Comparison of ENCODE assay signal across 33 cellular contexts in the genomic region with DNA sequence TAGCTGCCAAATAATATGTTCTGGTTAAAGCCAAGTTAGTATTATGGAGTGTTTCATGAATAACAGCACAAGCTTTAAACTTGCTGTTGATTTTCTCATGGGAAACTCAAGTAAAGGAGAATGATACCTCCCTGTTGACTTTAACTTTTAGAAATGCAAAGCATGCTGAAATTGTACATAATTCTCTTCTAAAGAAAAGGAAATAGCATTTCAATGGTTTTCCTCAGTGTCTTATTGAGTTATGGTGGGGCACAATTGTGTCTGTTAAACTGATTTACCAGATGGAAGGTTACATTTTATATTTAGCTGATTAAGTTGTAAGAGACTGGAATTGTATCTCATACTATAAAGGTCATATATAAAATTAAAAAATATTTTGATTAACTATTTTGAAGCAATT.
"Had no signal": no experiment of that assay in that cellular context is flagged by ENCODE, and none has a peak within 500 bp of the region (broad histone marks: within the 10 kb centered on the region; RNA-seq: fewer than 3 reads in every experiment).

No MANE protein-coding gene starts in this region.

- H3K9me3 Mint-ChIP-seq: activated CD4-positive, alpha-beta memory T cell treated with anti-CD3 and anti-CD28 coated beads, Interleukin-2, amount 10 ng/mL, durations not matched to agents 7 days and 5 days; activated CD4-positive, alpha-beta T cell treated with anti-CD3 and anti-CD28 coated beads, Interleukin-2, amount 10 ng/mL, durations not matched to agents 7 days and 5 days; activated T-cell treated with anti-CD3 and anti-CD28 coated beads, Interleukin-2, amount 50 U/mL, for 24 hours; activated T-helper 17 cell treated with anti-CD3 and anti-CD28 coated beads, Interleukin-2, amount 50 U/mL, for 72 hours; central memory CD8-positive, alpha-beta T cell; effector memory CD8-positive, alpha-beta T cell; T-helper 2 cell treated with Interferon-gamma antibody and Interleukin-4, amounts not matched to agents 5 μg/mL and 100 μg/mL, for 36 hours had no signal

- H3K9me3 ChIP-seq: esophagus muscularis mucosa, gastrocnemius medialis, heart left ventricle had no signal

- H3K4me3 ChIP-seq: esophagus muscularis mucosa, gastrocnemius medialis, heart left ventricle had no signal

- H3K27me3 ChIP-seq: brain microvascular endothelial cell, esophagus muscularis mucosa, foreskin keratinocyte, gastrocnemius medialis, heart left ventricle had no signal

- H3K27ac Mint-ChIP-seq: activated CD4-positive, alpha-beta memory T cell treated with anti-CD3 and anti-CD28 coated beads, Interleukin-2, amount 10 ng/mL, durations not matched to agents 7 days and 5 days; activated CD4-positive, alpha-beta T cell treated with anti-CD3 and anti-CD28 coated beads, Interleukin-2, amount 10 ng/mL, durations not matched to agents 7 days and 5 days; activated naive CD8-positive, alpha-beta T cell; activated T-cell treated with anti-CD3 and anti-CD28 coated beads, Interleukin-2, amount 50 U/mL, for 24 hours; activated T-helper 17 cell treated with anti-CD3 and anti-CD28 coated beads, Interleukin-2, amount 50 U/mL, for 72 hours; effector memory CD8-positive, alpha-beta T cell; T-helper 17 cell; T-helper 2 cell treated with Interferon-gamma antibody and Interleukin-4, amounts not matched to agents 5 μg/mL and 100 μg/mL, for 36 hours had no signal

- H3K36me3 ChIP-seq: brain microvascular endothelial cell, WERI-Rb-1 had no signal

- H3K4me1 ChIP-seq: esophagus muscularis mucosa, foreskin keratinocyte, gastrocnemius medialis had no signal

- H3K27ac ChIP-seq: brain microvascular endothelial cell, esophagus muscularis mucosa, foreskin keratinocyte, gastrocnemius medialis, heart left ventricle, WERI-Rb-1 had no signal

- H3K36me3 Mint-ChIP-seq: activated naive CD8-positive, alpha-beta T cell had no signal

- H3K27me3 Mint-ChIP-seq: activated CD4-positive, alpha-beta memory T cell treated with anti-CD3 and anti-CD28 coated beads, Interleukin-2, amount 10 ng/mL, durations not matched to agents 7 days and 5 days; activated CD4-positive, alpha-beta T cell treated with anti-CD3 and anti-CD28 coated beads, Interleukin-2, amount 10 ng/mL, durations not matched to agents 7 days and 5 days; activated naive CD8-positive, alpha-beta T cell; activated T-cell treated with anti-CD3 and anti-CD28 coated beads, Interleukin-2, amount 50 U/mL, for 24 hours; activated T-helper 17 cell treated with anti-CD3 and anti-CD28 coated beads, Interleukin-2, amount 50 U/mL, for 72 hours; central memory CD8-positive, alpha-beta T cell; effector memory CD8-positive, alpha-beta T cell; T-helper 17 cell had no signal

- H3K4me3 Mint-ChIP-seq: activated CD4-positive, alpha-beta memory T cell treated with anti-CD3 and anti-CD28 coated beads, Interleukin-2, amount 10 ng/mL, durations not matched to agents 7 days and 5 days; activated CD4-positive, alpha-beta T cell treated with anti-CD3 and anti-CD28 coated beads, Interleukin-2, amount 10 ng/mL, durations not matched to agents 7 days and 5 days; activated naive CD8-positive, alpha-beta T cell; activated T-cell treated with anti-CD3 and anti-CD28 coated beads, Interleukin-2, amount 50 U/mL, for 24 hours; activated T-helper 17 cell treated with anti-CD3 and anti-CD28 coated beads, Interleukin-2, amount 50 U/mL, for 72 hours; central memory CD8-positive, alpha-beta T cell; effector memory CD8-positive, alpha-beta T cell; T-helper 17 cell; T-helper 2 cell treated with Interferon-gamma antibody and Interleukin-4, amounts not matched to agents 5 μg/mL and 100 μg/mL, for 36 hours had no signal

- DNase-seq: activated CD4-positive, alpha-beta memory T cell treated with anti-CD3 and anti-CD28 coated beads, Interleukin-2, amount 10 ng/mL, durations not matched to agents 7 days and 5 days; activated CD4-positive, alpha-beta T cell treated with anti-CD3 and anti-CD28 coated beads for 1 hour; activated CD4-positive, alpha-beta T cell treated with anti-CD3 and anti-CD28 coated beads for 4 hours; activated CD4-positive, alpha-beta T cell treated with anti-CD3 and anti-CD28 coated beads, Interleukin-2, amount 10 ng/mL, durations not matched to agents 7 days and 5 days; activated CD4-positive, alpha-beta T cell treated with anti-CD3 and anti-CD28 coated beads, Interleukin-2, amount 50 U/mL, for 4 hours; activated CD4-positive, CD25-positive, alpha-beta regulatory T cell; activated CD8-positive, alpha-beta memory T cell treated with anti-CD3 and anti-CD28 coated beads, Interleukin-2, amount 50 U/mL, for 48 hours; activated effector memory CD4-positive, alpha-beta T cell treated with Interleukin-2 at 50 U/mL for 16 hours; activated gamma-delta T cell treated with Interleukin-2 at 50 U/mL for 16 hours; activated naive CD4-positive, alpha-beta T cell treated with anti-CD3 and anti-CD28 coated beads, Interleukin-2, amount 50 U/mL, for 16 hours; activated naive CD4-positive, alpha-beta T cell treated with Interleukin-2 at 50 U/mL for 16 hours; activated T-cell treated with anti-CD3 and anti-CD28 coated beads for 4 hours; activated T-cell treated with anti-CD3 and anti-CD28 coated beads, Interleukin-2, amount 50 U/mL, for 24 hours; amniotic stem cell; anterior cingulate cortex; brain microvascular endothelial cell; cortex of kidney; dermis blood vessel endothelial cell; effector CD4-positive, alpha-beta T cell; effector memory CD8-positive, alpha-beta T cell; erythroblast; foreskin keratinocyte; gastrocnemius medialis; glutamatergic neuron; heart left ventricle; T-helper 17 cell; T1000; WERI-Rb-1 had no signal

- ATAC-seq: activated T-helper 17 cell treated with anti-CD3 and anti-CD28 coated beads, Interleukin-2, amount 50 U/mL, for 72 hours; effector memory CD8-positive, alpha-beta T cell; foreskin keratinocyte; gastrocnemius medialis; heart left ventricle; T-helper 17 cell had no signal

- H3K4me1 Mint-ChIP-seq: activated CD4-positive, alpha-beta T cell treated with anti-CD3 and anti-CD28 coated beads, Interleukin-2, amount 10 ng/mL, durations not matched to agents 7 days and 5 days; activated T-helper 17 cell treated with anti-CD3 and anti-CD28 coated beads, Interleukin-2, amount 50 U/mL, for 72 hours; central memory CD8-positive, alpha-beta T cell; T-helper 17 cell had no signal
